25 cellular contexts compared by ENCODE assay signal in the genomic region with DNA sequence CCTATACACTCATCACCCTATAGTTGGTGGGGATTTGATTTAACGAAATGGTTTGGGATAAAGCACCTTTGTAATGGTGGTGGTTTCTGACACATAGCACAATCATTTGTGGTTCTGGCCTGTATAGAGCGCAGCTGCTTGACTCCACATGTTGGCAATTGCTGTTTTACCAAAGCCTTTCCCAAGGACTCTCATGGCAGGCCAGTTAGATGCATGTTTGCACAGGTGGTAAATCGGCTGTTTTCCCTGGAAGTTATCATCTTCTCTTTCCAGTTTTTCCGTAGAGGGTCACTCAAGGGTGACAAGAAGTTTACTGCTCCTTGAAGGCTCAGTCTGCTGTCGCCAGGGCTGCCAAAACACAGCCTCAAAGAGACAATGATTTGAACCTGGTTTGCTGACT. TPM values are rescaled to one million over a fixed set of nuclear protein-coding genes. Genes with fewer than 3 reads are reported as not detected.
DNase-seq lines count a peak whose midpoint lies in the region; ATAC-seq and TF ChIP-seq lines count a peak whose summit lies in the region.
"Had no signal": no experiment of that assay in that cellular context is flagged by ENCODE, and none has a peak within 500 bp of the region (broad histone marks: within the 10 kb centered on the region; RNA-seq: fewer than 3 reads in every experiment).

No MANE protein-coding gene starts in this region.

- no peak overlapping the region for H3K27ac ChIP-seq in mesendoderm (ENCODE audit: low read depth, low read length)
- H3K27ac ChIP-seq: ascending aorta, lower lobe of right lung, right lobe of liver had no signal

- H3K79me1 ChIP-seq in mesendoderm (ENCODE audit: low read length): no peaks in the 10 kb centered on the region

- H3K56ac ChIP-seq in mesendoderm (ENCODE audit: low read length): no peak overlapping the region

- no peak overlapping the region for H3K9ac ChIP-seq in mesendoderm (ENCODE audit: low read length)

- no peak for TF ChIP-seq CTCF in GM10266 (IDR thresholded peaks at IDR 0.05; ENCODE audit: control insufficient read depth, insufficient read depth, low read depth, missing control alignments)

- no peak overlapping the region for H4K5ac ChIP-seq in mesendoderm (ENCODE audit: low read length)

- peak; percentile 54 for DNase-seq in Daoy (ENCODE audit: low read depth)
- peak; percentile 17 for DNase-seq in NCI-H1105 treated with DMSO at 0.1 percent for 48 hours (lab: John Stamatoyannopoulos, UW)
- DNase-seq in astrocyte of the hippocampus (ENCODE audit: low read depth, low spot score): peak; percentile 56
- no peak for DNase-seq in mesendoderm
- DNase-seq in SKM-1 (lab: John Stamatoyannopoulos, UW; ENCODE audit: unreplicated experiment): no peak
- DNase-seq in HT-29 (ENCODE audit: low spot score): no peak
- no peak for DNase-seq in GM10266 (ENCODE audit: extremely low spot score)
- DNase-seq: activated CD4-positive, alpha-beta T cell treated with anti-CD3 and anti-CD28 coated beads for 36 hours; CD8-positive, alpha-beta T cell; cortex of kidney; DMS53; lower lobe of right lung; NCI-H1436; NCI-H510A; right lobe of liver; stimulated activated CD4-positive, alpha-beta T cell treated with anti-CD3 and anti-CD28 coated beads, Interleukin-15, amount 100 ng/mL, for 24 hours; SW 1271 had no signal

- no peak overlapping the region for H4K8ac ChIP-seq in mesendoderm (ENCODE audit: low read depth, low read length)

- H2BK120ac ChIP-seq in mesendoderm (ENCODE audit: low read depth, low read length): no peak overlapping the region

- no peak overlapping the region for H3K4ac ChIP-seq in mesendoderm (ENCODE audit: low read depth, low read length)

- no peak for ATAC-seq in HG02938 (IDR thresholded peaks at IDR 0.05; ENCODE audit: unreplicated experiment)
- ATAC-seq: activated CD4-positive, alpha-beta T cell treated with anti-CD3 and anti-CD28 coated beads for 36 hours; activated naive CD4-positive, alpha-beta T cell treated with anti-CD3 and anti-CD28 coated beads, Interleukin-2, amount 50 U/mL, for 72 hours; CD8-positive, alpha-beta T cell; right lobe of liver had no signal

- H3K79me2 ChIP-seq in mesendoderm (ENCODE audit: control insufficient read depth, insufficient read depth, low read length): no peaks in the 10 kb centered on the region

- no CpG with 5 or more reads among the region's 5 CpGs for WGBS in mesendoderm (ENCODE audit: extremely low coverage, insufficient coverage, low lambda C conversion rate)

- no peaks in the 10 kb centered on the region for H3K36me3 ChIP-seq in mesendoderm (ENCODE audit: control insufficient read depth, insufficient read depth, low read length)
- H3K36me3 ChIP-seq: ascending aorta, lower lobe of right lung, right lobe of liver had no signal

- H2BK15ac ChIP-seq in mesendoderm (replicated peaks; ENCODE audit: low read depth): no peak overlapping the region

- no peak overlapping the region for H3K4me2 ChIP-seq in mesendoderm (ENCODE audit: low read length)

- peak overlapping the region; percentile 60 for H3K18ac ChIP-seq in mesendoderm (ENCODE audit: low read length)

- no peaks in the 10 kb centered on the region for H3K27me3 ChIP-seq in mesendoderm (ENCODE audit: insufficient read depth, low read length, poor library complexity)
- H3K27me3 ChIP-seq: ascending aorta, right lobe of liver had no signal

- H3K4me1 ChIP-seq in mesendoderm (ENCODE audit: control insufficient read depth, low read depth, low read length): no peaks in the 10 kb centered on the region
- H3K4me1 ChIP-seq: right lobe of liver had no signal

- H3K23ac ChIP-seq in mesendoderm (ENCODE audit: low read length): no peak overlapping the region

- H2AK5ac ChIP-seq in mesendoderm (ENCODE audit: low read length): no peak overlapping the region

- H3K4me3 ChIP-seq in mesendoderm (ENCODE audit: low read length): no peak overlapping the region
- H3K4me3 ChIP-seq: ascending aorta, lower lobe of right lung, right lobe of liver had no signal

- no peak overlapping the region for H2BK5ac ChIP-seq in mesendoderm (ENCODE audit: low read length)

RNA-seq across cellular contexts. Expression of a gene that starts 17.1 kb away (rescaled TPM):
- total RNA-seq in Daoy (2014; rRNA removed; shearing (Covaris generic)): 11.3 and 13.4 TPM in 2 replicates
- polyA plus RNA-seq in mesendoderm (2013, experiment 1 of 2): 23.5 TPM
- 23.4 TPM for polyA plus RNA-seq in mesendoderm (2013, experiment 2 of 2)
- 5.8 and 7.0 TPM in 2 replicates for total RNA-seq in HT-29 (2014; rRNA removed; shearing (Covaris generic))

RNA-seq across cellular contexts. Expression of a gene that starts 56.0 kb away (rescaled TPM):
- 1.1 TPM in 1 of 2 replicates, not detected in the other for total RNA-seq in Daoy (2014; rRNA removed; shearing (Covaris generic))
- polyA plus RNA-seq in mesendoderm (2013, experiment 1 of 2): not detected
- not detected for polyA plus RNA-seq in mesendoderm (2013, experiment 2 of 2)
- not detected in 2 replicates for total RNA-seq in HT-29 (2014; rRNA removed; shearing (Covaris generic))
- total RNA-seq: activated CD4-positive, alpha-beta T cell treated with anti-CD3 and anti-CD28 coated beads for 36 hours; activated CD8-positive, alpha-beta memory T cell treated with anti-CD3 and anti-CD28 coated beads for 36 hours; activated naive CD4-positive, alpha-beta T cell treated with anti-CD3 and anti-CD28 coated beads, Interleukin-2, amount 50 U/mL, for 72 hours; activated T-helper 1 cell treated with anti-CD3 and anti-CD28 coated beads, Interleukin-12 subunit alpha, Interleukin-12 subunit beta, Interleukin-2, Interleukin-4 antibody, amounts not matched to agents 30 ng/mL and 10 ng/mL and 1 ng/mL, durations not matched to agents 14 hours and 24 hours and 36 hours; ascending aorta; CD8-positive, alpha-beta T cell; lower lobe of right lung; omental fat pad; right lobe of liver; subcutaneous adipose tissue; ureter had no signal

Comparison
In these comparisons a context has a peak if more than half of its experiments do, and no peak if none do; other contexts are left out.
1. DNase-seq: peak in Daoy (single experiment), NCI-H1105 treated with DMSO at 0.1 percent for 48 hours (single experiment) and astrocyte of the hippocampus (single experiment); none in mesendoderm (single experiment), SKM-1 (single experiment), HT-29 (single experiment) and GM10266 (single experiment).